17 cellular contexts compared by ENCODE assay signal in the genomic region with DNA sequence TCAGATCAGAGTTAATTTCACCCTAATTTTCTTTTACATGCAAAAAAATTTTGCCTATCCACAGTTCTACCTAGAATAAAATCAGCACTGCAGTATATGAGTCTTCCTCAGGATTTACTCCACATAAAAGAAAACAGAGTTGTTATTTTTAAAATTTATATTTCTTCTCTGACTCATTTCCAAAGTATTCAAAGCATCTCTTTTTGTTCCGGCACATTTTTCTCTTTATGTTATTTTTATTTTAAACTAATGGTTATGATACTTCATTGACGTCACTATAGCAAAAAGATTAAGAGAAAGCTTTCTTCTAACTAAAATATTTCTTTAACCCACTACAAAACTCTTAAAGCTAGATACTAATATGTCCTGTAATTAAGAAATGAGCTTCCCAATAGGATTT.
DNase-seq lines count a peak whose midpoint lies in the region; ATAC-seq and TF ChIP-seq lines count a peak whose summit lies in the region.
"Had no signal": no experiment of that assay in that cellular context is flagged by ENCODE, and none has a peak within 500 bp of the region (broad histone marks: within the 10 kb centered on the region; RNA-seq: fewer than 3 reads in every experiment).

No MANE protein-coding gene starts in this region.

- no peak for ATAC-seq in mucosa of descending colon
- ATAC-seq in GM21786 (IDR thresholded peaks at IDR 0.05; ENCODE audit: unreplicated experiment): no peak
- ATAC-seq in GM21528 (IDR thresholded peaks at IDR 0.05; ENCODE audit: low FRiP score, unreplicated experiment): no peak
- ATAC-seq: activated naive CD8-positive, alpha-beta T cell treated with anti-CD3 and anti-CD28 coated beads, Interleukin-2, amount 50 U/mL, for 24 hours; naive thymus-derived CD4-positive, alpha-beta T cell; stimulated activated naive CD8-positive, alpha-beta T cell treated with anti-CD3 and anti-CD28 coated beads, Interleukin-15, Interleukin-2, amounts not matched to agents 100 U/mL and 50 U/mL, for 24 hours had no signal

- H3K27me3 ChIP-seq in brain microvascular endothelial cell (replicated peaks): no peaks in the 10 kb centered on the region
- H3K27me3 ChIP-seq in hepatocyte: no peaks in the 10 kb centered on the region
- H3K27me3 ChIP-seq in tibial artery: no peaks in the 10 kb centered on the region

- no peaks in the 10 kb centered on the region for H3K9me2 ChIP-seq in hepatocyte (replicated peaks; ENCODE audit: insufficient read depth)

- H3K36me3 ChIP-seq in brain microvascular endothelial cell (replicated peaks) (no peaks in the 10 kb centered on the region), hepatocyte (replicated peaks; ENCODE audit: insufficient read depth, low read depth) (no peaks in the 10 kb centered on the region), tibial artery (no peaks in the 10 kb centered on the region), mucosa of descending colon (ENCODE audit: low read depth) (no peaks in the 10 kb centered on the region)

- H4K20me1 ChIP-seq in hepatocyte (ENCODE audit: insufficient read depth, poor library complexity, severe bottlenecking): no peaks in the 10 kb centered on the region

- H3K4me1 ChIP-seq in hepatocyte (ENCODE audit: insufficient read depth) (no peaks in the 10 kb centered on the region), tibial artery (peaks cover 0 to 45% (median 11%) of the 10 kb centered on the region in 4 donors), mucosa of descending colon (ENCODE audit: low read depth) (no peaks in the 10 kb centered on the region)

- H3K27ac ChIP-seq in brain microvascular endothelial cell: peak overlapping the region; percentile 85
- H3K27ac ChIP-seq in hepatocyte: no peak overlapping the region
- peak overlapping the region; percentile 8 to 58 for H3K27ac ChIP-seq in tibial artery

- intact Hi-C loops in tibial artery (cut with DNase I; ENCODE audit: low total_unique reads) (no loop called here), mucosa of descending colon (cut with DNase I, micrococcal nuclease) (no loop called here)

- H3K9me3 ChIP-seq in hepatocyte (ENCODE audit: low read depth): no peaks in the 10 kb centered on the region
- H3K9me3 ChIP-seq in tibial artery: no peaks in the 10 kb centered on the region
- H3K9me3 ChIP-seq in mucosa of descending colon: no peaks in the 10 kb centered on the region

- in situ Hi-C loops in brain microvascular endothelial cell (cut with HindIII; ENCODE audit: low pct_ligation_motif_present, low sequenced_read_pairs): no loop called here

- H3K79me2 ChIP-seq in hepatocyte: no peaks in the 10 kb centered on the region

- H3K4me3 ChIP-seq in brain microvascular endothelial cell (ENCODE audit: low read depth, low read length) (no peak overlapping the region), hepatocyte (no peak overlapping the region), tibial artery (peak overlapping the region; percentile 9 to 15), mucosa of descending colon (no peak overlapping the region)

- H3K4me2 ChIP-seq in hepatocyte: peak overlapping the region; percentile 0

- DNase-seq in HS-5 (ENCODE audit: low read depth): peak; percentile 36
- DNase-seq in brain microvascular endothelial cell: no peak
- DNase-seq in hepatocyte (ENCODE audit: low spot score): no peak
- DNase-seq in tibial artery: no peak
- DNase-seq in mucosa of descending colon: no peak
- DNase-seq: activated CD4-positive, alpha-beta T cell treated with anti-CD3 and anti-CD28 coated beads, Interleukin-2, amount 10 ng/mL, durations not matched to agents 7 days and 5 days; activated naive CD8-positive, alpha-beta T cell treated with anti-CD3 and anti-CD28 coated beads, Interleukin-2, amount 50 U/mL, for 24 hours; activated T-cell treated with anti-CD3 and anti-CD28 coated beads, Interleukin-2, amount 50 U/mL, for 1 hour; cortex of kidney; H9; naive thymus-derived CD4-positive, alpha-beta T cell; NCI-H2029 treated with DMSO at 0.1 percent for 48 hours; NCI-H774; RPMI8226; stimulated activated naive CD8-positive, alpha-beta T cell treated with anti-CD3 and anti-CD28 coated beads, Interleukin-15, Interleukin-2, amounts not matched to agents 100 U/mL and 50 U/mL, for 24 hours had no signal

- H2AFZ ChIP-seq in hepatocyte: no peak overlapping the region

- TF ChIP-seq CTCF in brain microvascular endothelial cell (IDR thresholded peaks at IDR 0.05; ENCODE audit: low read depth, low read length, missing control alignments): no peak
- TF ChIP-seq CTCF in hepatocyte (IDR thresholded peaks at IDR 0.05; ENCODE audit: poor library complexity): no peak
- TF ChIP-seq CTCF in tibial artery (IDR thresholded peaks at IDR 0.05): no peak
- TF ChIP-seq CTCF in mucosa of descending colon (IDR thresholded peaks at IDR 0.05): no peak

- 75% methylated on average over 2 of the region's 2 CpGs for WGBS in hepatocyte (ENCODE audit: low lambda C conversion rate, missing lambda C conversion rate)

Comparison
In these comparisons a context has a peak if more than half of its experiments do, and no peak if none do; other contexts are left out.
1. H3K4me3 ChIP-seq: peak in tibial artery (2 of 2); none in brain microvascular endothelial cell (single experiment), hepatocyte (single experiment) and mucosa of descending colon (single experiment).